ENCODE assay signal across 26 cellular contexts in the genomic region with DNA sequence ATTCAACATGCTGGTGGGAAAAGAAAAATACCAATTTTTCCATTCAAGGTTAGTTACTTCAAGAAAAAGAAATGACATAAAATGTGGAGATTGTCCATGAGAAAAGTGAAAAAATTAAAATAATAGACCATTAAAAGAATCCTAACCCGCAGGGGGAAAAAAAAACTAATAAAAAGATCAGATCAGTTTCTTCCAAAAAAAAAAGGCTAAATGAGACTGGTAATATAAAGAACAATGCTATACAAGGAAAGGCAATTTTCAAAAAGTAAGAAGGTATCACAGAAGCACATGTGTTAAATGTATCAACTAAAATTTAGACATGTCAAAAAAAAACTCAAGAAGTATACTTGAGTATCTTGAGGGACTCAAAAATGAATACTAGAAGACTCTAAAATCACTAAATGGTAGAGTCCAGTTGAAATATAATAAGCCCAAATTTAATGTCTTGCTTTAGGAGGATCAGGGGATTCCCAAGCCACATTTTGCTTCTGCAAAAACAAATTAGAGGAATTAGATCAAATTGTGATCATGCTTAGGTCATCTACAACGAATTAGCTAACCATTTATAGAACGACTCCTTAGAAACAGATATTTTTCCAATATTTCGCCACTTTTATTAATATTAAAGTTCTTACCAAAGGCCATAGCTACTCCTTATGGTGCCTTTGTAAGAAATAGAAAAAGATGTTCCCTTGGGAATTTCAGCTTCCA. TPM values are rescaled to one million over a fixed set of nuclear protein-coding genes. Genes with fewer than 3 reads are reported as not detected.
DNase-seq lines count a peak whose midpoint lies in the region; ATAC-seq and TF ChIP-seq lines count a peak whose summit lies in the region.
"Had no signal": no experiment of that assay in that cellular context is flagged by ENCODE, and none has a peak within 500 bp of the region (broad histone marks: within the 10 kb centered on the region; RNA-seq: fewer than 3 reads in every experiment).

No MANE protein-coding gene starts in this region.

- H3K9me3 ChIP-seq in HCT116 (ENCODE audit: control insufficient read depth in 1 of 2, insufficient read depth in 1 of 2, low read depth in 1 of 2, low read length in 2 of 2) (no peaks in the 10 kb centered on the region), smooth muscle cell (replicated peaks; ENCODE audit: low read depth) (no peaks in the 10 kb centered on the region)
- H3K9me3 ChIP-seq: left lung, Peyer's patch, right lobe of liver, SJSA1, suprapubic skin, vagina had no signal

- DNase-seq in activated T-cell treated with anti-CD3 and anti-CD28 coated beads, Interleukin-2, amount 50 U/mL, for 4 hours = no peak
- DNase-seq in activated T-cell treated with anti-CD3 and anti-CD28 coated beads, Interleukin-2, amount 50 U/mL, for 48 hours = no peak
- DNase-seq in HCT116 (ENCODE audit: low read depth, low spot score) (no peak), smooth muscle cell (lab: John Stamatoyannopoulos, UW; ENCODE audit: unreplicated experiment) (no peak), SW 1271 (lab: John Stamatoyannopoulos, UW) (no peak)
- DNase-seq in activated naive CD8-positive, alpha-beta T cell treated with anti-CD3 and anti-CD28 coated beads for 36 hours = no peak
- DNase-seq: activated gamma-delta T cell, caudate nucleus, GOT3, left lung, midbrain, MM.1S, NCI-H1436, NCI-H2107, nephron progenitor cell, Peyer's patch, right lobe of liver, T-helper 9 cell had no signal

- H3K4me1 ChIP-seq in HCT116 (ENCODE audit: control insufficient read depth in 1 of 2, insufficient read depth in 2 of 2, low read length in 2 of 2) (peaks cover 20 to 77% of the 10 kb centered on the region in 2 experiments), smooth muscle cell (ENCODE audit: low read depth) (no peaks in the 10 kb centered on the region)
- H3K4me1 ChIP-seq: right lobe of liver, suprapubic skin, vagina had no signal

- no peak for TF ChIP-seq RAD21 in HCT116 (IDR thresholded peaks at IDR 0.05; ENCODE audit: low read depth)

- no TSS peak for BruUV-seq in HCT116 (replicated peaks; lab: Mats Ljungman, UMichigan)

- CTCF ChIA-PET in HCT116 (lab: Charles Lee) = no interaction called here

- no peaks in the 10 kb centered on the region for H3K27me3 Mint-ChIP-seq in activated T-cell treated with anti-CD3 and anti-CD28 coated beads, Interleukin-2, amount 50 U/mL, for 4 hours (ENCODE audit: low read depth)
- H3K27me3 Mint-ChIP-seq in activated naive CD8-positive, alpha-beta T cell treated with anti-CD3 and anti-CD28 coated beads for 36 hours = no peaks in the 10 kb centered on the region
- H3K27me3 Mint-ChIP-seq: IgD-negative memory B cell had no signal

- no peak for ATAC-seq in activated T-cell treated with anti-CD3 and anti-CD28 coated beads, Interleukin-2, amount 50 U/mL, for 4 hours
- ATAC-seq in HCT116 = no peak
- no peak for ATAC-seq in HG02610 (IDR thresholded peaks at IDR 0.05; ENCODE audit: unreplicated experiment)
- no peak for ATAC-seq in GM21825 (IDR thresholded peaks at IDR 0.05; ENCODE audit: unreplicated experiment)
- ATAC-seq: right lobe of liver, WTC11 had no signal

- no peaks in the 10 kb centered on the region for H3K27me3 ChIP-seq in HCT116 (ENCODE audit: insufficient read depth, low read length)
- H3K27me3 ChIP-seq in smooth muscle cell (ENCODE audit: low read depth) = no peaks in the 10 kb centered on the region
- H3K27me3 ChIP-seq: left lung, Peyer's patch, right lobe of liver, SJSA1, suprapubic skin, vagina had no signal

- no peaks in the 10 kb centered on the region for H3F3A ChIP-seq in smooth muscle cell (ENCODE audit: low read depth)

- 97% methylated on average over 4 of the region's 4 CpGs for WGBS in smooth muscle cell (ENCODE audit: low lambda C conversion rate)

- H3K4me1 Mint-ChIP-seq in activated T-cell treated with anti-CD3 and anti-CD28 coated beads, Interleukin-2, amount 50 U/mL, for 4 hours (ENCODE audit: low read depth) = peaks cover 40% of the 10 kb centered on the region
- peaks cover 22% of the 10 kb centered on the region for H3K4me1 Mint-ChIP-seq in activated naive CD8-positive, alpha-beta T cell treated with anti-CD3 and anti-CD28 coated beads for 36 hours

- H3K4me3 Mint-ChIP-seq in activated T-cell treated with anti-CD3 and anti-CD28 coated beads, Interleukin-2, amount 50 U/mL, for 4 hours = peak overlapping the region; percentile 52
- H3K4me3 Mint-ChIP-seq in activated naive CD8-positive, alpha-beta T cell treated with anti-CD3 and anti-CD28 coated beads for 36 hours = no peak overlapping the region
- H3K4me3 Mint-ChIP-seq: IgD-negative memory B cell, nephron progenitor cell, WTC11 had no signal

- H3K79me2 ChIP-seq in HCT116 (ENCODE audit: insufficient read depth, low read length) (no peaks in the 10 kb centered on the region), smooth muscle cell (ENCODE audit: low read depth) (no peaks in the 10 kb centered on the region)

- RAD21 ChIA-PET in HCT116 (lab: Charles Lee; ENCODE audit: low non-redundant PET in 1 of 2, low total read pairs in 2 of 2, uncharacterized antibody in 2 of 2, unreplicated experiment in 2 of 2) = no interaction called here

- no peaks in the 10 kb centered on the region for H3K9me2 ChIP-seq in HCT116 (ENCODE audit: insufficient read depth)

- peak overlapping the region; percentile 88 for H3K27ac Mint-ChIP-seq in activated naive CD8-positive, alpha-beta T cell treated with anti-CD3 and anti-CD28 coated beads for 36 hours
- H3K27ac Mint-ChIP-seq: IgD-negative memory B cell, nephron progenitor cell, WTC11 had no signal

- H2AFZ ChIP-seq in HCT116 (ENCODE audit: low read depth, low read length, poor library complexity, severe bottlenecking) (peak overlapping the region; percentile 91), smooth muscle cell (ENCODE audit: low read depth) (no peak overlapping the region)

- TF ChIP-seq POLR2A in HCT116 (IDR thresholded peaks at IDR 0.05; ENCODE audit: borderline replicate concordance, extremely low read depth, insufficient read depth, insufficient read length) = no peak

- H3K36me3 ChIP-seq in HCT116 (ENCODE audit: control insufficient read depth in 1 of 2, insufficient read depth in 2 of 2, low read length in 2 of 2) (no peaks in the 10 kb centered on the region), smooth muscle cell (ENCODE audit: low read depth) (no peaks in the 10 kb centered on the region)
- H3K36me3 ChIP-seq: left lung, Peyer's patch, right lobe of liver, SJSA1, suprapubic skin, vagina had no signal

- no peaks in the 10 kb centered on the region for H4K20me1 ChIP-seq in HCT116 (ENCODE audit: insufficient read depth)
- no peaks in the 10 kb centered on the region for H4K20me1 ChIP-seq in smooth muscle cell (ENCODE audit: low read depth)

- peak overlapping the region; percentile 33; the same call in 1 of the 2 replicates for H3K9ac ChIP-seq in HCT116 (ENCODE audit: low read length)
- H3K9ac ChIP-seq in smooth muscle cell (ENCODE audit: low read depth) = peak overlapping the region; percentile 57

- POLR2A ChIA-PET in HCT116 (lab: Charles Lee) = no interaction called here

- intact Hi-C loops in HCT116 (cut with micrococcal nuclease) = loop anchor here (5.0 kb wide), 2 partner anchors 37 to 313 kb away; partner anchors contain the start of genes GLS and NEMP2

- TF ChIP-seq CTCF in HCT116 (IDR thresholded peaks at IDR 0.05 in 2 of 3, conservative IDR thresholded peaks at IDR 0.05 in 1 of 3; ENCODE audit: borderline replicate concordance in 1 of 3, insufficient read depth in 1 of 3, low read depth in 2 of 3, low read length in 2 of 3) = no peak
- no peak for TF ChIP-seq CTCF in smooth muscle cell (IDR thresholded peaks at IDR 0.05; ENCODE audit: borderline replicate concordance, insufficient read depth, poor library complexity, severe bottlenecking)

- peaks cover 8% of the 10 kb centered on the region for H3K36me3 Mint-ChIP-seq in activated T-cell treated with anti-CD3 and anti-CD28 coated beads, Interleukin-2, amount 50 U/mL, for 4 hours (ENCODE audit: insufficient read depth)
- no peaks in the 10 kb centered on the region for H3K36me3 Mint-ChIP-seq in activated naive CD8-positive, alpha-beta T cell treated with anti-CD3 and anti-CD28 coated beads for 36 hours
- H3K36me3 Mint-ChIP-seq: WTC11 had no signal

- peak overlapping the region; percentile 72 for H3K4me2 ChIP-seq in HCT116 (ENCODE audit: low read length)
- peak overlapping the region; percentile 15 for H3K4me2 ChIP-seq in smooth muscle cell

- H3K4me3 ChIP-seq in HCT116 (replicated peaks in 1 of 2; ENCODE audit: low read depth in 1 of 2, low read length in 2 of 2) = peak overlapping the region in 1 of 2 experiments; percentile 34; a peak in 2 of 4 replicates
- no peak overlapping the region for H3K4me3 ChIP-seq in smooth muscle cell
- H3K4me3 ChIP-seq: left lung, Peyer's patch, right lobe of liver, SJSA1, suprapubic skin, vagina had no signal

- peak overlapping the region; percentile 55; the same call in 1 of the 2 replicates for H3K27ac ChIP-seq in HCT116 (ENCODE audit: low read depth, low read length)
- H3K27ac ChIP-seq in smooth muscle cell (ENCODE audit: low read depth) = peak overlapping the region; percentile 92
- H3K27ac ChIP-seq: C4-2B, left lung, Peyer's patch, right lobe of liver, SJSA1, suprapubic skin, vagina had no signal

- H3K9me3 Mint-ChIP-seq in activated T-cell treated with anti-CD3 and anti-CD28 coated beads, Interleukin-2, amount 50 U/mL, for 4 hours = no peaks in the 10 kb centered on the region
- no peaks in the 10 kb centered on the region for H3K9me3 Mint-ChIP-seq in activated naive CD8-positive, alpha-beta T cell treated with anti-CD3 and anti-CD28 coated beads for 36 hours
- H3K9me3 Mint-ChIP-seq: IgD-negative memory B cell, nephron progenitor cell, WTC11 had no signal

TF ChIP-seq in HCT116, 20 proteins besides CTCF, POLR2A, EP300 and RAD21 (continues in another document):
- TF ChIP-seq, protein P1, sequence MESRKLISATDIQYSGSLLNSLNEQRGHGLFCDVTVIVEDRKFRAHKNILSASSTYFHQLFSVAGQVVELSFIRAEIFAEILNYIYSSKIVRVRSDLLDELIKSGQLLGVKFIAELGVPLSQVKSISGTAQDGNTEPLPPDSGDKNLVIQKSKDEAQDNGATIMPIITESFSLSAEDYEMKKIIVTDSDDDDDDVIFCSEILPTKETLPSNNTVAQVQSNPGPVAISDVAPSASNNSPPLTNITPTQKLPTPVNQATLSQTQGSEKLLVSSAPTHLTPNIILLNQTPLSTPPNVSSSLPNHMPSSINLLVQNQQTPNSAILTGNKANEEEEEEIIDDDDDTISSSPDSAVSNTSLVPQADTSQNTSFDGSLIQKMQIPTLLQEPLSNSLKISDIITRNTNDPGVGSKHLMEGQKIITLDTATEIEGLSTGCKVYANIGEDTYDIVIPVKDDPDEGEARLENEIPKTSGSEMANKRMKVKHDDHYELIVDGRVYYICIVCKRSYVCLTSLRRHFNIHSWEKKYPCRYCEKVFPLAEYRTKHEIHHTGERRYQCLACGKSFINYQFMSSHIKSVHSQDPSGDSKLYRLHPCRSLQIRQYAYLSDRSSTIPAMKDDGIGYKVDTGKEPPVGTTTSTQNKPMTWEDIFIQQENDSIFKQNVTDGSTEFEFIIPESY (IDR thresholded peaks at IDR 0.05; ENCODE audit: extremely low read depth, insufficient replicate concordance, low read length) = no peak

RNA-seq across cellular contexts. Expression of gene GLS, which starts 35.8 kb away (rescaled TPM):
- total RNA-seq in activated T-cell treated with anti-CD3 and anti-CD28 coated beads, Interleukin-2, amount 50 U/mL, for 4 hours = 100 to 1,000 TPM; 371 to 409 (median 377) TPM
- 97.4 TPM for total RNA-seq in HCT116 (2021; ENCODE audit: unreplicated experiment)
- polyA plus RNA-seq in HCT116 (2012) = 21.7 and 26.3 TPM in 2 replicates
- total RNA-seq in activated naive CD8-positive, alpha-beta T cell treated with anti-CD3 and anti-CD28 coated beads for 36 hours = 100 to 1,000 TPM; 192 to 201 TPM
- 454 and 515 TPM in 2 replicates for total RNA-seq in smooth muscle cell
- polyA plus RNA-seq in smooth muscle cell = 76.2 and 114 TPM in 2 replicates
